26 cellular contexts compared by ENCODE assay signal in the genomic region with DNA sequence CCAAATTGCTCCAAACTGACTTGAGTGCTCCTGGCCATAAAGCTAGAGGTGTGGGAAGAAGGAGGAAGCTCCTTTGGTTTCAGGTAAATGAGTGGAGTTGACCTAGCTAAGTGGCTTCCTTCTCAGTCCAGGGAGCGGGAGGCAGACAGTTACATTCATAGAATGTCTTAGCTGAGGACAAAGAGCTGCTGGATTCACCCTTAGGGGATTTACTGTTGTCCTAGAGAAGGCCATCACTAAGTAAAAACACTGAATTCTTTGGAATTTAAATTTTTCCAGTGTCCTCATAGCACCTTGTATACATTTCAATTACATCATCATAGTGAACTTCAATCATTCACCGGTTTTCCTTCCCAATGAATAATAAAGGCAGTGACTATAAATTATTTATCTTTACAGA. TPM values are rescaled to one million over a fixed set of nuclear protein-coding genes. Genes with fewer than 3 reads are reported as not detected.
DNase-seq lines count a peak whose midpoint lies in the region; ATAC-seq, FAIRE-seq and TF ChIP-seq lines count a peak whose summit lies in the region.
"Had no signal": no experiment of that assay in that cellular context is flagged by ENCODE, and none has a peak within 500 bp of the region (broad histone marks: within the 10 kb centered on the region; RNA-seq: fewer than 3 reads in every experiment).

No MANE protein-coding gene starts in this region.

- TF ChIP-seq EP300 in HepG2 (IDR thresholded peaks at IDR 0.05; ENCODE audit: low read depth in 2 of 2, low read length in 2 of 2) (no peak), HepG2 (CRISPR knock-in tag; IDR thresholded peaks at IDR 0.05; ENCODE audit: borderline replicate concordance) (no peak)

- TF ChIP-seq CTCF in HepG2 (CRISPR knock-in tag; IDR thresholded peaks at IDR 0.05) (no peak), right lobe of liver (IDR thresholded peaks at IDR 0.05) (no peak), WTC11 (IDR thresholded peaks at IDR 0.05) (no peak)

- H3K9ac ChIP-seq in HepG2 (ENCODE audit: insufficient read depth, low read depth, low read length), result no peak overlapping the region
- no peak overlapping the region for H3K9ac ChIP-seq in trophoblast cell (ENCODE audit: low read length)
- H3K9ac ChIP-seq: BLaER1 treated with 17β-estradiol and CSF1 and Interleukin-3, amounts not matched to agents 10 nM and 100 nM; GM23248 had no signal

- H4K91ac ChIP-seq in trophoblast cell (ENCODE audit: low read depth, low read length), result no peak overlapping the region

- H3K4me1 ChIP-seq in HepG2 (ENCODE audit: insufficient read depth, low read length) (peaks cover 19% of the 10 kb centered on the region), right lobe of liver (peaks cover 0 to 32% (median 12%) of the 10 kb centered on the region in 4 donors), trophoblast cell (ENCODE audit: control insufficient read depth in 1 of 2, insufficient read depth in 2 of 2, low read length in 2 of 2) (peaks cover 0 to 5% of the 10 kb centered on the region in 2 experiments)
- H3K4me1 ChIP-seq: BLaER1 treated with 17β-estradiol and CSF1 and Interleukin-3, amounts not matched to agents 10 nM and 100 nM had no signal

- H3K9me3 ChIP-seq in HepG2 (ENCODE audit: low read length) (no peaks in the 10 kb centered on the region), right lobe of liver (no peaks in the 10 kb centered on the region), trophoblast cell (ENCODE audit: insufficient read depth, low read depth, low read length) (no peaks in the 10 kb centered on the region)
- H3K9me3 ChIP-seq: BE2C; BLaER1 treated with 17β-estradiol and CSF1 and Interleukin-3, amounts not matched to agents 10 nM and 100 nM had no signal

- no peak overlapping the region for H2AK5ac ChIP-seq in trophoblast cell (ENCODE audit: low read length)

- in situ Hi-C loops in HepG2 (cut with HindIII; ENCODE audit: extremely low pct_ligation_motif_present, low pct_unique_long_range_greater_than_20kb), result no loop called here

- H3K14ac ChIP-seq in trophoblast cell (ENCODE audit: low read length), result no peak overlapping the region

- H3K79me1 ChIP-seq in trophoblast cell (ENCODE audit: low read length), result no peaks in the 10 kb centered on the region

- no peaks in the 10 kb centered on the region for H3K36me3 Mint-ChIP-seq in WTC11
- H3K36me3 Mint-ChIP-seq: CD14-positive monocyte; CD8-positive, alpha-beta memory T cell had no signal

- H3K27me3 Mint-ChIP-seq in WTC11 (ENCODE audit: low read depth), result no peaks in the 10 kb centered on the region
- H3K27me3 Mint-ChIP-seq: CD4-positive, alpha-beta T cell had no signal

- ATAC-seq in HepG2 (no peak), right lobe of liver (no peak), WTC11 (no peak), HG03354 (IDR thresholded peaks at IDR 0.05; ENCODE audit: poor library complexity, severe bottlenecking, unreplicated experiment) (no peak)
- ATAC-seq: HCT116 had no signal

- H3K36me3 ChIP-seq in HepG2 (replicated peaks in 1 of 2; ENCODE audit: control insufficient read depth in 1 of 2, insufficient read depth in 2 of 2, low read length in 2 of 2) (no peaks in the 10 kb centered on the region), right lobe of liver (no peaks in the 10 kb centered on the region), trophoblast cell (ENCODE audit: control insufficient read depth in 1 of 2, insufficient read depth in 2 of 2, low read length in 2 of 2) (no peaks in the 10 kb centered on the region)
- H3K36me3 ChIP-seq: BE2C; BLaER1 treated with 17β-estradiol and CSF1 and Interleukin-3, amounts not matched to agents 10 nM and 100 nM had no signal

- intact Hi-C loops in HepG2 (cut with micrococcal nuclease; ENCODE audit: unreplicated experiment), result no loop called here
- intact Hi-C loops in right lobe of liver (cut with DNase I), result no loop called here

- no peak overlapping the region for H4K12ac ChIP-seq in trophoblast cell (ENCODE audit: low read depth, low read length)

- BruUV-seq in HepG2 (replicated peaks; lab: Mats Ljungman, UMichigan), result no TSS peak

- no peak overlapping the region for H3K4me2 ChIP-seq in HepG2 (ENCODE audit: low read depth, low read length)
- H3K4me2 ChIP-seq in trophoblast cell (ENCODE audit: low read length), result no peak overlapping the region
- H3K4me2 ChIP-seq: BLaER1 treated with 17β-estradiol and CSF1 and Interleukin-3, amounts not matched to agents 10 nM and 100 nM had no signal

- H3K27me3 ChIP-seq in HepG2 (ENCODE audit: control insufficient read depth in 1 of 2, insufficient read depth in 2 of 2, low read length in 2 of 2), result no peaks in the 10 kb centered on the region
- H3K27me3 ChIP-seq in right lobe of liver, result no peaks in the 10 kb centered on the region
- H3K27me3 ChIP-seq in trophoblast cell (ENCODE audit: insufficient read depth, low read length), result no peaks in the 10 kb centered on the region
- H3K27me3 ChIP-seq: BE2C; BLaER1 treated with 17β-estradiol and CSF1 and Interleukin-3, amounts not matched to agents 10 nM and 100 nM had no signal

- H3K27ac ChIP-seq in HepG2 (ENCODE audit: extremely low read length, insufficient read depth, low read length) (no peak overlapping the region), right lobe of liver (no peak overlapping the region), trophoblast cell (ENCODE audit: low read depth, low read length) (no peak overlapping the region)
- H3K27ac ChIP-seq: 22Rv1; BLaER1 treated with 17β-estradiol and CSF1 and Interleukin-3, amounts not matched to agents 10 nM and 100 nM; GM23248 had no signal

- DNase-seq in HepG2 (ENCODE audit: low spot score) (no peak), right lobe of liver (no peak), WTC11 (ENCODE audit: low spot score) (no peak), trophoblast cell (peak; percentile 76 to 95), SKM-1 treated with dmso at 0.1 percent for 144 hours (lab: John Stamatoyannopoulos, UW; ENCODE audit: unreplicated experiment) (no peak)
- DNase-seq: AML-193; BE2C; CD4-positive, alpha-beta T cell; CD8-positive, alpha-beta memory T cell; DMS 273 treated with DMSO at 0.1 percent for 48 hours; DMS79; EL; GF-D8; GM23248; H7 had no signal

- WGBS in HepG2 (ENCODE audit: low lambda C conversion rate), result 93% methylated on average over 2 of the region's 2 CpGs
- 92% methylated on average over 1 of the region's 2 CpGs for WGBS in right lobe of liver (ENCODE audit: insufficient coverage, low coverage, low lambda C conversion rate, missing lambda C conversion rate)
- no CpG with 5 or more reads among the region's 2 CpGs for WGBS in trophoblast cell (ENCODE audit: extremely low coverage, insufficient coverage, insufficient read length)

- H2BK12ac ChIP-seq in trophoblast cell (ENCODE audit: low read length), result no peak overlapping the region

- TF ChIP-seq POLR2A in HepG2 (IDR thresholded peaks at IDR 0.05; ENCODE audit: insufficient read depth in 1 of 2, low read depth in 2 of 2, low read length in 2 of 2) (no peak), right lobe of liver (IDR thresholded peaks at IDR 0.05) (no peak)

- H3K18ac ChIP-seq in trophoblast cell (ENCODE audit: low read length), result no peak overlapping the region

- no peak overlapping the region for H3K4ac ChIP-seq in trophoblast cell (ENCODE audit: low read depth, low read length)

- TF ChIP-seq RAD21 in HepG2 (CRISPR knock-in tag; IDR thresholded peaks at IDR 0.05), result no peak

- H3K9me3 Mint-ChIP-seq in WTC11, result peaks cover 5% of the 10 kb centered on the region
- H3K9me3 Mint-ChIP-seq: CD4-positive, alpha-beta T cell; CD8-positive, alpha-beta memory T cell had no signal

- H3K79me2 ChIP-seq in HepG2 (ENCODE audit: insufficient read depth, low read length) (no peaks in the 10 kb centered on the region), trophoblast cell (ENCODE audit: control insufficient read depth, insufficient read depth, low read length, poor library complexity) (no peaks in the 10 kb centered on the region)

- H3K4me3 ChIP-seq in HepG2 (replicated peaks in 1 of 3; ENCODE audit: insufficient read depth in 1 of 3, low read depth in 2 of 3, low read length in 3 of 3) (no peak overlapping the region), right lobe of liver (no peak overlapping the region), trophoblast cell (ENCODE audit: low read depth, low read length) (no peak overlapping the region)
- H3K4me3 ChIP-seq: BLaER1 treated with 17β-estradiol and CSF1 and Interleukin-3, amounts not matched to agents 10 nM and 100 nM; GM23248 had no signal

- CTCF ChIA-PET in HepG2 (lab: Yijun Ruan, JAX; ENCODE audit: low intra/inter-chr PET ratio, low total read pairs) (no interaction called here), WTC11 (lab: Charles Lee) (no interaction called here)

- POLR2A ChIA-PET in HepG2 (lab: Yijun Ruan, JAX), result no interaction called here
- POLR2A ChIA-PET in WTC11 (lab: Charles Lee), result no interaction called here

- no peak overlapping the region for H2BK120ac ChIP-seq in trophoblast cell (ENCODE audit: insufficient read depth, low read length, poor library complexity)

- H4K20me1 ChIP-seq in HepG2 (ENCODE audit: insufficient read depth, low read length), result no peaks in the 10 kb centered on the region
- H4K20me1 ChIP-seq: BLaER1 treated with 17β-estradiol and CSF1 and Interleukin-3, amounts not matched to agents 10 nM and 100 nM had no signal

- no peak for FAIRE-seq in HepG2 (lab: Jason Lieb, UNC)
- FAIRE-seq: A204.1, D721Med, GM12891, GM18507, H1 had no signal

- no peak overlapping the region for H4K8ac ChIP-seq in trophoblast cell (ENCODE audit: low read depth, low read length)

- peaks cover 21% of the 10 kb centered on the region for H3K4me1 Mint-ChIP-seq in WTC11
- H3K4me1 Mint-ChIP-seq: CD14-positive monocyte; CD8-positive, alpha-beta memory T cell had no signal

- no peak overlapping the region for H2AFZ ChIP-seq in HepG2 (ENCODE audit: low read length)
- H2AFZ ChIP-seq in trophoblast cell (ENCODE audit: insufficient read depth, low read length, poor library complexity), result no peak overlapping the region
- H2AFZ ChIP-seq: GM23248 had no signal

- H3K23ac ChIP-seq in trophoblast cell (ENCODE audit: low read length), result no peak overlapping the region

- H2BK5ac ChIP-seq in trophoblast cell (ENCODE audit: low read depth, low read length, poor library complexity), result no peak overlapping the region

- H3K4me3 Mint-ChIP-seq in WTC11, result no peak overlapping the region
- H3K4me3 Mint-ChIP-seq: CD14-positive monocyte; CD4-positive, alpha-beta T cell; CD8-positive, alpha-beta memory T cell had no signal

- H3K27ac Mint-ChIP-seq in WTC11, result 0 out of 2 replicates have a peak overlapping the region, but pooled peaks have one; percentile 5
- H3K27ac Mint-ChIP-seq: CD14-positive monocyte; CD4-positive, alpha-beta T cell; CD8-positive, alpha-beta memory T cell had no signal

RNA-seq across cellular contexts. Expression of a gene that starts 27.3 kb away (rescaled TPM):
- total RNA-seq in HepG2 (2016; rRNA removed; fragmentation: Illumina TruSeq; extraction: Trizol) (0.25 and 0.27 TPM in 2 replicates), right lobe of liver (under 1 TPM in 2 of 6 experiments, not detected in 4; 0.31 to 0.62 TPM), WTC11 (2021) (1.9 to 2.1 TPM (median 1.9 TPM) in 3 replicates)
- not detected in 2 replicates for total RNA-seq in HepG2 (2016; cell fraction: cytosol; rRNA removed; fragmentation: Illumina TruSeq; extraction: Trizol; ENCODE audit: low read depth)
- total RNA-seq in HepG2 (2016; cell fraction: insoluble cytoplasmic fraction; rRNA removed; fragmentation: Illumina TruSeq; extraction: Trizol), result 0.27 TPM in 1 of 2 replicates, not detected in the other
- not detected in 2 replicates for total RNA-seq in HepG2 (2016; cell fraction: membrane; rRNA removed; fragmentation: Illumina TruSeq; extraction: Trizol)
- not detected in 2 replicates for total RNA-seq in HepG2 (2016; cell fraction: nucleus; rRNA removed; fragmentation: Illumina TruSeq; extraction: Trizol)
- polyA plus RNA-seq in HepG2 (2011; rRNA removed), result 0.09 TPM in 1 of 2 replicates, not detected in the other
- polyA plus RNA-seq in HepG2 (2011; cell fraction: cytosol; rRNA removed), result 0.12 TPM in 1 of 2 replicates, not detected in the other
- polyA plus RNA-seq in HepG2 (2011; cell fraction: nucleus; rRNA removed), result 0.73 and 0.90 TPM in 2 replicates
- 0.28 TPM in 1 of 2 replicates, not detected in the other for polyA plus RNA-seq in HepG2 (2012)
- 0.17 TPM in 1 of 2 replicates, not detected in the other for polyA plus RNA-seq in HepG2 (2016; cell fraction: cytosol; fragmentation: Illumina TruSeq; extraction: Trizol; ENCODE audit: low read depth)
- not detected in 2 replicates for polyA plus RNA-seq in HepG2 (2016; cell fraction: insoluble cytoplasmic fraction; fragmentation: Illumina TruSeq; extraction: Trizol; ENCODE audit: low read depth)
- not detected in 2 replicates for polyA plus RNA-seq in HepG2 (2016; cell fraction: membrane; fragmentation: Illumina TruSeq; extraction: Trizol; ENCODE audit: low read depth)
- polyA plus RNA-seq in HepG2 (2016; cell fraction: nucleus; fragmentation: Illumina TruSeq; extraction: Trizol; ENCODE audit: insufficient read depth, low read depth), result not detected in 2 replicates
- polyA minus RNA-seq in HepG2 (2011; rRNA and poly(A)+ RNA removed; ENCODE audit: low replicate concordance), result 0.49 and 0.92 TPM in 2 replicates
- 0.79 TPM in 1 of 2 replicates, not detected in the other for polyA minus RNA-seq in HepG2 (2011; cell fraction: cytosol; rRNA and poly(A)+ RNA removed)
- polyA minus RNA-seq in HepG2 (2011; cell fraction: nucleus; rRNA and poly(A)+ RNA removed), result 2.3 and 3.2 TPM in 2 replicates
- polyA plus RNA-seq in trophoblast cell (2013), result not detected in 2 replicates
- total RNA-seq: CD4-positive, alpha-beta T cell; CD8-positive, alpha-beta memory T cell; G401; GM23248 had no signal
- polyA plus RNA-seq: CD14-positive monocyte; CD8-positive, alpha-beta memory T cell; GM23248 had no signal

Comparison
In these comparisons a context has a peak if more than half of its experiments do, and no peak if none do; other contexts are left out.
1. DNase-seq: peak in trophoblast cell (2 of 2); none in HepG2 (single experiment), right lobe of liver (0 of 3), WTC11 (single experiment) and SKM-1 treated with dmso at 0.1 percent for 144 hours (single experiment).